ENCODE assay signal across 9 cellular contexts in genomic region chr3:50238549-50239026, GRCh38. TPM values are rescaled to one million over a fixed set of nuclear protein-coding genes. Genes with fewer than 3 reads are reported as not detected.
DNase-seq lines count a peak whose midpoint lies in the region; ATAC-seq, FAIRE-seq and TF ChIP-seq lines count a peak whose summit lies in the region.
"Had no signal": no experiment of that assay in that cellular context is flagged by ENCODE, and none has a peak within 500 bp of the region (broad histone marks: within the 10 kb centered on the region; RNA-seq: fewer than 3 reads in every experiment).

No MANE protein-coding gene starts in this region.

- H4K20me1 ChIP-seq in H1 (replicated peaks in 1 of 2; ENCODE audit: control insufficient read depth in 1 of 2, insufficient read depth in 2 of 2, low read length in 2 of 2): peaks cover 15 to 39% of the 10 kb centered on the region in 2 experiments

- CTCF ChIA-PET in H1 (lab: Charles Lee; ENCODE audit: partially characterized antibody): interaction anchor here (0.6 to 53.5 kb wide), 5 partner anchors 17 to 118 kb away, joined by 3 to 2149 read pairs (median 121); partner anchors contain the start of genes GNAI2, GNAT1, LSMEM2 and SEMA3B

- peak overlapping the region; percentile 72; the same call in 1 of the 2 replicates for H2BK12ac ChIP-seq in H1 (ENCODE audit: low read depth, low read length)

- H3K27me3 ChIP-seq in H1 (replicated peaks in 1 of 4; ENCODE audit: control insufficient read depth in 3 of 4, extremely low read depth in 1 of 4, insufficient read depth in 3 of 4, low read length in 3 of 4): no peaks in the 10 kb centered on the region
- no peaks in the 10 kb centered on the region for H3K27me3 ChIP-seq in uterus

- H4K8ac ChIP-seq in H1 (ENCODE audit: extremely low read depth, insufficient read depth, low read length): no peak overlapping the region

- POLR2A ChIA-PET in H1 (lab: Charles Lee; ENCODE audit: partially characterized antibody): interaction anchor here (0.7 to 4.1 kb wide), 8 partner anchors 8 to 61 kb away, joined by 3 to 33 read pairs (median 4); partner anchors contain the start of genes HYAL3, IFRD2 and NAA80

- peak; percentile 79 for DNase-seq in GM03348 (ENCODE audit: low spot score)
- DNase-seq in RPMI7951 (ENCODE audit: low read depth): peak; percentile 76
- DNase-seq in H1 (ENCODE audit: low read depth in 1 of 2, low spot score in 2 of 2): no peak
- peak; percentile 92 for DNase-seq in mucosa of gallbladder (ENCODE audit: low spot score)
- peak; percentile 70 to 75 for DNase-seq in uterus

- TF ChIP-seq EP300 in H1 (IDR thresholded peaks at IDR 0.05; ENCODE audit: borderline replicate concordance in 1 of 2, low read depth in 2 of 2, low read length in 2 of 2): no peak

- H2AFZ ChIP-seq in H1 (ENCODE audit: low read length): no peak overlapping the region

- H3K4me1 ChIP-seq in H1 (replicated peaks in 1 of 4; ENCODE audit: control insufficient read depth in 3 of 4, insufficient read depth in 4 of 4, low read length in 3 of 4) (peaks cover 6 to 62% (median 57%) of the 10 kb centered on the region in 4 experiments), uterus (peaks cover 6 to 34% of the 10 kb centered on the region in 2 donors)

- no peak overlapping the region for H2BK120ac ChIP-seq in H1 (replicated peaks; ENCODE audit: low read depth, low read length)

- H3K14ac ChIP-seq in H1 (ENCODE audit: insufficient read length): no peak overlapping the region

- peak overlapping the region; percentile 40 for H2BK15ac ChIP-seq in H1 (ENCODE audit: low read length)

- ATAC-seq in GM18868 (IDR thresholded peaks at IDR 0.05; ENCODE audit: unreplicated experiment) (no peak), GM21515 (IDR thresholded peaks at IDR 0.05; ENCODE audit: unreplicated experiment) (no peak), HG02759 (IDR thresholded peaks at IDR 0.05; ENCODE audit: unreplicated experiment) (no peak)

- H3K36me3 ChIP-seq in H1 (ENCODE audit: control insufficient read depth in 2 of 4, insufficient read depth in 4 of 4, low read length in 3 of 4): no peaks in the 10 kb centered on the region
- H3K36me3 ChIP-seq in uterus: no peaks in the 10 kb centered on the region

- WGBS in H1 (ENCODE audit: extremely low coverage in 1 of 2, insufficient coverage in 1 of 2, insufficient read length in 1 of 2, insufficient replicate concordance in 2 of 2, low coverage in 1 of 2, low lambda C conversion rate in 2 of 2, missing lambda C conversion rate in 1 of 2), 2 experiments: 83% methylated on average over 3 of the region's 7 CpGs; no CpG with 5 or more reads in 1 of the 2 experiments

- no peak for TF ChIP-seq RAD21 in H1 (IDR thresholded peaks at IDR 0.05 in 1 of 2, conservative IDR thresholded peaks at IDR 0.05 in 1 of 2; ENCODE audit: low read depth in 2 of 2, low read length in 2 of 2)

- H3K23ac ChIP-seq in H1 (ENCODE audit: insufficient read length): no peak overlapping the region

- peak overlapping the region; percentile 90; the same call in 1 of the 2 replicates for H3K18ac ChIP-seq in H1 (ENCODE audit: extremely low read depth, low read length)

- H4K91ac ChIP-seq in H1 (replicated peaks; ENCODE audit: insufficient read length, low read length): no peak overlapping the region

- peak in 1 of 3 experiments; percentile 26; a peak in 1 of 4 replicates for TF ChIP-seq CTCF in H1 (IDR thresholded peaks at IDR 0.05; ENCODE audit: control extremely low read depth in 1 of 3, insufficient read depth in 1 of 3, low read depth in 1 of 3, low read length in 3 of 3)
- no peak for TF ChIP-seq CTCF in uterus (IDR thresholded peaks at IDR 0.05)

- TF ChIP-seq POLR2A in H1 (IDR thresholded peaks at IDR 0.05; ENCODE audit: control extremely low read depth in 1 of 2, low read depth in 2 of 2, low read length in 2 of 2) (no peak), uterus (IDR thresholded peaks at IDR 0.05) (no peak)

- 0 out of 2 replicates have a peak overlapping the region, but pooled peaks have one; percentile 4 for H2BK5ac ChIP-seq in H1 (ENCODE audit: low read depth, low read length)

- H3K9ac ChIP-seq in H1 (replicated peaks in 1 of 4; ENCODE audit: extremely low read depth in 1 of 4, low read depth in 3 of 4, low read length in 3 of 4): no peak overlapping the region

- intact Hi-C loops in uterus (cut with DNase I; ENCODE audit: low total_unique reads): no loop called here

- H3K56ac ChIP-seq in H1 (replicated peaks; ENCODE audit: insufficient read length, low read depth, low read length): no peak overlapping the region

- FAIRE-seq in H1 (lab: Jason Lieb, UNC): no peak
- FAIRE-seq: TTC549 had no signal

- no peak overlapping the region for H3K4ac ChIP-seq in H1 (replicated peaks; ENCODE audit: insufficient read length, low read depth, low read length)

- no peaks in the 10 kb centered on the region for H3K9me3 ChIP-seq in H1 (ENCODE audit: insufficient read depth in 2 of 2, low read depth in 1 of 2, low read length in 1 of 2)
- no peaks in the 10 kb centered on the region for H3K9me3 ChIP-seq in uterus

- no peak overlapping the region for H4K5ac ChIP-seq in H1 (ENCODE audit: insufficient read length, low read depth, low read length)

- H2AK5ac ChIP-seq in H1 (ENCODE audit: low read depth, low read length): peak overlapping the region; percentile 65; the same call in 1 of the 2 replicates

- peaks cover 32 to 72% of the 10 kb centered on the region in 2 experiments for H3K79me2 ChIP-seq in H1 (ENCODE audit: control insufficient read depth in 1 of 2, insufficient read depth in 2 of 2, low read length in 2 of 2)

- H3K23me2 ChIP-seq in H1 (ENCODE audit: low read depth, low read length): peaks cover 21% of the 10 kb centered on the region; the same call in 1 of the 2 replicates

- peak overlapping the region; percentile 87; the same call in 1 of the 2 replicates for H2BK20ac ChIP-seq in H1 (ENCODE audit: low read length)

- H3K27ac ChIP-seq in H1 (ENCODE audit: low read depth, low read length) (no peak overlapping the region), uterus (peak overlapping the region; percentile 91 to 99)

- H3K4me3 ChIP-seq in H1 (ENCODE audit: extremely low read depth in 1 of 4, insufficient read depth in 2 of 4, low read depth in 3 of 4, low read length in 4 of 4) (peak overlapping the region; percentile 86 to 93 (median 90); a peak in 5 of 8 replicates), uterus (peak overlapping the region; percentile 72 to 91)

- peaks cover 17% of the 10 kb centered on the region for H3K79me1 ChIP-seq in H1 (ENCODE audit: low read depth, low read length)

- peak overlapping the region; percentile 82 to 96 for H3K4me2 ChIP-seq in H1 (ENCODE audit: insufficient read depth in 1 of 2, low read depth in 2 of 2, low read length in 2 of 2)

RNA-seq across cellular contexts. Expression of gene GNAI2, which starts 2.6 kb away (rescaled TPM):
- 302 and 305 TPM in 2 replicates for total RNA-seq in RPMI7951 (2014; rRNA removed; shearing (Covaris generic))
- total RNA-seq in H1 (2021; fragmentation: NEBNext Ultra II Directional; extraction: Animal tissue kit (Norgen Biotek cat#: 25700)): 168 and 169 TPM in 2 replicates
- 516 and 539 TPM in 2 replicates for polyA plus RNA-seq in H1 (2011; rRNA removed)
- polyA plus RNA-seq in H1 (2011; cell fraction: cytosol; rRNA removed): 378 TPM
- polyA plus RNA-seq in H1 (2011; cell fraction: nucleus; rRNA removed): 319 TPM
- polyA plus RNA-seq in H1 (2012, experiment 1 of 2): 135 to 260 TPM (median 228 TPM) in 4 replicates
- polyA plus RNA-seq in H1 (2012, experiment 2 of 2): 195 TPM
- polyA plus RNA-seq in H1 (2013, experiment 1 of 2): 215 TPM
- polyA plus RNA-seq in H1 (2013, experiment 2 of 2): 242 TPM
- 310 and 337 TPM in 2 replicates for polyA minus RNA-seq in H1 (2011; rRNA and poly(A)+ RNA removed)
- polyA minus RNA-seq in H1 (2011; cell fraction: cytosol; rRNA and poly(A)+ RNA removed): 106 TPM
- 98.5 TPM for polyA minus RNA-seq in H1 (2011; cell fraction: nucleus; rRNA and poly(A)+ RNA removed)
- total RNA-seq in mucosa of gallbladder (261 TPM), uterus (100 to 1,000 TPM; 123 to 325 (median 173) TPM)

RNA-seq across cellular contexts. Expression of gene SEMA3B, which starts 30.4 kb away (rescaled TPM):
- 3.1 and 5.6 TPM in 2 replicates for total RNA-seq in RPMI7951 (2014; rRNA removed; shearing (Covaris generic))
- total RNA-seq in H1 (2021; fragmentation: NEBNext Ultra II Directional; extraction: Animal tissue kit (Norgen Biotek cat#: 25700)): 4.7 and 4.8 TPM in 2 replicates
- 3.0 and 7.1 TPM in 2 replicates for polyA plus RNA-seq in H1 (2011; rRNA removed)
- 7.4 TPM for polyA plus RNA-seq in H1 (2011; cell fraction: cytosol; rRNA removed)
- polyA plus RNA-seq in H1 (2011; cell fraction: nucleus; rRNA removed): 37.5 TPM
- polyA plus RNA-seq in H1 (2012, experiment 1 of 2): 3.1 to 6.7 TPM (median 5.4 TPM) in 4 replicates
- 2.1 TPM for polyA plus RNA-seq in H1 (2012, experiment 2 of 2)
- 2.4 TPM for polyA plus RNA-seq in H1 (2013, experiment 1 of 2)
- 2.4 TPM for polyA plus RNA-seq in H1 (2013, experiment 2 of 2)
- 1.2 and 1.4 TPM in 2 replicates for polyA minus RNA-seq in H1 (2011; rRNA and poly(A)+ RNA removed)
- polyA minus RNA-seq in H1 (2011; cell fraction: cytosol; rRNA and poly(A)+ RNA removed): 9.0 TPM
- 6.6 TPM for polyA minus RNA-seq in H1 (2011; cell fraction: nucleus; rRNA and poly(A)+ RNA removed)
- total RNA-seq in mucosa of gallbladder (87.0 TPM), uterus (100 to 1,000 TPM in 1 of 4 donors, 10 to 100 TPM in 3; 24.1 to 113 (median 77.2) TPM)

RNA-seq across cellular contexts. Expression of gene SLC38A3, which starts 33.5 kb away (rescaled TPM):
- total RNA-seq in RPMI7951 (2014; rRNA removed; shearing (Covaris generic)): not detected in 2 replicates
- total RNA-seq in H1 (2021; fragmentation: NEBNext Ultra II Directional; extraction: Animal tissue kit (Norgen Biotek cat#: 25700)): 0.57 and 1.2 TPM in 2 replicates
- 3.7 and 4.7 TPM in 2 replicates for polyA plus RNA-seq in H1 (2011; rRNA removed)
- polyA plus RNA-seq in H1 (2011; cell fraction: cytosol; rRNA removed): 2.0 TPM
- 10.8 TPM for polyA plus RNA-seq in H1 (2011; cell fraction: nucleus; rRNA removed)
- 0.87 to 1.5 TPM (median 1.1 TPM) in 4 replicates for polyA plus RNA-seq in H1 (2012, experiment 1 of 2)
- polyA plus RNA-seq in H1 (2012, experiment 2 of 2): 0.85 TPM
- 1.2 TPM for polyA plus RNA-seq in H1 (2013, experiment 1 of 2)
- polyA plus RNA-seq in H1 (2013, experiment 2 of 2): 1.0 TPM
- polyA minus RNA-seq in H1 (2011; rRNA and poly(A)+ RNA removed): 1.5 and 2.5 TPM in 2 replicates
- polyA minus RNA-seq in H1 (2011; cell fraction: cytosol; rRNA and poly(A)+ RNA removed): 0.88 TPM
- 1.9 TPM for polyA minus RNA-seq in H1 (2011; cell fraction: nucleus; rRNA and poly(A)+ RNA removed)
- total RNA-seq in mucosa of gallbladder (2.2 TPM), uterus (1 to 10 TPM in 1 of 4 donors, under 1 TPM in 1, not detected in 2; 0.69 to 4.1 TPM)

RNA-seq across cellular contexts. Expression of gene LSMEM2, which starts 40.3 kb away (rescaled TPM):
- not detected in 2 replicates for total RNA-seq in RPMI7951 (2014; rRNA removed; shearing (Covaris generic))
- 0.57 and 0.58 TPM in 2 replicates for total RNA-seq in H1 (2021; fragmentation: NEBNext Ultra II Directional; extraction: Animal tissue kit (Norgen Biotek cat#: 25700))
- 0.68 and 0.94 TPM in 2 replicates for polyA plus RNA-seq in H1 (2011; rRNA removed)
- 0.74 TPM for polyA plus RNA-seq in H1 (2011; cell fraction: cytosol; rRNA removed)
- polyA plus RNA-seq in H1 (2011; cell fraction: nucleus; rRNA removed): 1.1 TPM
- polyA plus RNA-seq in H1 (2012, experiment 1 of 2): 0.37 to 0.74 TPM (median 0.57 TPM) in 4 replicates
- 0.38 TPM for polyA plus RNA-seq in H1 (2012, experiment 2 of 2)
- 0.20 TPM for polyA plus RNA-seq in H1 (2013, experiment 1 of 2)
- polyA plus RNA-seq in H1 (2013, experiment 2 of 2): 0.15 TPM
- polyA minus RNA-seq in H1 (2011; rRNA and poly(A)+ RNA removed): 0.63 and 0.69 TPM in 2 replicates
- polyA minus RNA-seq in H1 (2011; cell fraction: cytosol; rRNA and poly(A)+ RNA removed): not detected
- not detected for polyA minus RNA-seq in H1 (2011; cell fraction: nucleus; rRNA and poly(A)+ RNA removed)
- total RNA-seq in mucosa of gallbladder (0.95 TPM), uterus (1 to 10 TPM in 1 of 4 donors, under 1 TPM in 1, not detected in 2; 0.90 to 1.5 TPM)

RNA-seq across cellular contexts. Expression of gene GNAT1, which starts 47.2 kb away (rescaled TPM):
- not detected in 2 replicates for total RNA-seq in RPMI7951 (2014; rRNA removed; shearing (Covaris generic))
- total RNA-seq in H1 (2021; fragmentation: NEBNext Ultra II Directional; extraction: Animal tissue kit (Norgen Biotek cat#: 25700)): not detected in 2 replicates
- polyA plus RNA-seq in H1 (2011; rRNA removed): 0.08 and 0.20 TPM in 2 replicates
- polyA plus RNA-seq in H1 (2011; cell fraction: cytosol; rRNA removed): 0.10 TPM
- polyA plus RNA-seq in H1 (2011; cell fraction: nucleus; rRNA removed): 0.19 TPM
- 0.32 to 0.39 TPM in 2 of 4 replicates, not detected in the others for polyA plus RNA-seq in H1 (2012, experiment 1 of 2)
- not detected for polyA plus RNA-seq in H1 (2012, experiment 2 of 2)
- 0.12 TPM for polyA plus RNA-seq in H1 (2013, experiment 1 of 2)
- 0.18 TPM for polyA plus RNA-seq in H1 (2013, experiment 2 of 2)
- polyA minus RNA-seq in H1 (2011; rRNA and poly(A)+ RNA removed): 0.13 and 0.15 TPM in 2 replicates
- polyA minus RNA-seq in H1 (2011; cell fraction: cytosol; rRNA and poly(A)+ RNA removed): not detected
- polyA minus RNA-seq in H1 (2011; cell fraction: nucleus; rRNA and poly(A)+ RNA removed): not detected
- total RNA-seq in mucosa of gallbladder (not detected), uterus (not detected)

Comparison
In these comparisons a context has a peak if more than half of its experiments do, and no peak if none do; other contexts are left out.
1. DNase-seq: peak in GM03348 (single experiment), RPMI7951 (single experiment), mucosa of gallbladder (single experiment) and uterus (2 of 2); none in H1 (0 of 2).